8 cellular contexts compared by ENCODE assay signal in genomic region chr7:100080895-100081534, GRCh38. TPM values are rescaled to one million over a fixed set of nuclear protein-coding genes. Genes with fewer than 3 reads are reported as not detected.
DNase-seq lines count a peak whose midpoint lies in the region; ATAC-seq and TF ChIP-seq lines count a peak whose summit lies in the region.

No MANE protein-coding gene starts in this region.

- H3K27me3 Mint-ChIP-seq in activated CD4-positive, alpha-beta T cell treated with anti-CD3 and anti-CD28 coated beads for 36 hours, result no peaks in the 10 kb centered on the region
- H3K27me3 Mint-ChIP-seq in mesothelial cell of epicardium (ENCODE audit: low read depth), result no peaks in the 10 kb centered on the region

- H2AFZ ChIP-seq in mammary epithelial cell (ENCODE audit: low read depth, low read length), result peak overlapping the region; percentile 80

- no peaks in the 10 kb centered on the region for H3K9me3 Mint-ChIP-seq in activated CD4-positive, alpha-beta T cell treated with anti-CD3 and anti-CD28 coated beads for 36 hours (ENCODE audit: low read depth)
- H3K9me3 Mint-ChIP-seq in mesothelial cell of epicardium, result peaks cover 7% of the 10 kb centered on the region

- WGBS in mammary epithelial cell (ENCODE audit: low coverage, missing lambda C conversion rate), result under 1% methylated on average over 30 of the region's 34 CpGs

- no peaks in the 10 kb centered on the region for H3K9me3 ChIP-seq in mammary epithelial cell (replicated peaks; ENCODE audit: insufficient read depth, low read length)

- TF ChIP-seq CTCF in mammary epithelial cell (conservative IDR thresholded peaks at IDR 0.05 in 1 of 2, IDR thresholded peaks at IDR 0.05 in 1 of 2; ENCODE audit: extremely low read depth in 1 of 2, insufficient read depth in 1 of 2, low read depth in 1 of 2, low read length in 2 of 2), result no peak
- no peak for TF ChIP-seq CTCF in mesothelial cell of epicardium (IDR thresholded peaks at IDR 0.05; ENCODE audit: unreplicated experiment)

- peaks cover 25% of the 10 kb centered on the region for H3K4me1 Mint-ChIP-seq in activated CD4-positive, alpha-beta T cell treated with anti-CD3 and anti-CD28 coated beads for 36 hours
- H3K4me1 Mint-ChIP-seq in mesothelial cell of epicardium, result peaks cover 31% of the 10 kb centered on the region

- H3K4me3 ChIP-seq in mammary epithelial cell (replicated peaks in 1 of 3; ENCODE audit: insufficient read depth in 1 of 3, low read depth in 2 of 3, low read length in 3 of 3), result peak overlapping the region; percentile 61 to 99 (median 77)

- in situ Hi-C loops in mammary epithelial cell (cut with MboI; ENCODE audit: low sequenced_read_pairs in 2 of 2), result no loop called here

- peak overlapping the region; percentile 82 for H3K9ac ChIP-seq in mammary epithelial cell (ENCODE audit: insufficient read depth, low read length)

- DNase-seq in activated CD4-positive, alpha-beta T cell treated with anti-CD3 and anti-CD28 coated beads for 36 hours, result no peak
- no peak for DNase-seq in activated CD4-positive, alpha-beta T cell treated with anti-CD3 and anti-CD28 coated beads for 1 hour
- peak; percentile 35 for DNase-seq in NCI-H1092 (lab: John Stamatoyannopoulos, UW)
- no peak for DNase-seq in mammary epithelial cell
- DNase-seq in mesothelial cell of epicardium (ENCODE audit: low spot score in 2 of 2, unreplicated experiment in 2 of 2), result no peak
- DNase-seq in cerebellar cortex (ENCODE audit: low spot score), result no peak

- H4K20me1 ChIP-seq in mammary epithelial cell (ENCODE audit: insufficient read depth, low read length), result no peaks in the 10 kb centered on the region

- peak overlapping the region; percentile 87 for H3K27ac Mint-ChIP-seq in activated CD4-positive, alpha-beta T cell treated with anti-CD3 and anti-CD28 coated beads for 36 hours
- peak overlapping the region; percentile 97 for H3K27ac Mint-ChIP-seq in mesothelial cell of epicardium

- no peak for ATAC-seq in activated CD4-positive, alpha-beta T cell treated with anti-CD3 and anti-CD28 coated beads for 36 hours
- ATAC-seq in HG03432 (IDR thresholded peaks at IDR 0.05; ENCODE audit: unreplicated experiment), result no peak
- no peak for ATAC-seq in GM18873 (IDR thresholded peaks at IDR 0.05; ENCODE audit: low FRiP score, unreplicated experiment)

- peaks cover 30% of the 10 kb centered on the region for H3K36me3 Mint-ChIP-seq in activated CD4-positive, alpha-beta T cell treated with anti-CD3 and anti-CD28 coated beads for 36 hours (ENCODE audit: low read depth)
- H3K36me3 Mint-ChIP-seq in mesothelial cell of epicardium, result peaks cover 22% of the 10 kb centered on the region

- intact Hi-C loops in activated CD4-positive, alpha-beta T cell treated with anti-CD3 and anti-CD28 coated beads for 36 hours (cut with DNase I, micrococcal nuclease), result loop anchor here (1.0 to 10.0 kb wide), 22 partner anchors 20 to 794 kb away; partner anchors contain the start of genes AP4M1 (in 2 of the 2), MCM7 (in 2 of the 2), TRIM4 (in 2 of the 2) and ZKSCAN1 (in 2 of the 2)
- intact Hi-C loops in mammary epithelial cell (cut with micrococcal nuclease), result loop anchor here (1.0 to 5.0 kb wide), 6 partner anchors 8 to 162 kb away; partner anchors contain the start of genes AP4M1, MBLAC1, MCM7 and TRIM4

- POLR2A ChIA-PET in activated CD4-positive, alpha-beta T cell treated with anti-CD3 and anti-CD28 coated beads for 36 hours (lab: Charles Lee), result interaction anchor here (0.8 kb wide), 1 partner anchor 672 kb away, joined by 4 read pairs; the partner anchor contains the start of gene BUD31

- H3K4me2 ChIP-seq in mammary epithelial cell (ENCODE audit: insufficient read depth, low read depth, low read length), result peak overlapping the region; percentile 88

- H3K4me3 Mint-ChIP-seq in activated CD4-positive, alpha-beta T cell treated with anti-CD3 and anti-CD28 coated beads for 36 hours, result peak overlapping the region; percentile 87
- H3K4me3 Mint-ChIP-seq in mesothelial cell of epicardium, result peak overlapping the region; percentile 96

- dilution Hi-C loops in mammary epithelial cell (cut with HindIII; ENCODE audit: low sequenced_read_pairs), result no loop called here

- peaks cover 53% of the 10 kb centered on the region for H3K79me2 ChIP-seq in mammary epithelial cell (ENCODE audit: insufficient read depth, low read length)

- H3K27ac ChIP-seq in mammary epithelial cell (ENCODE audit: insufficient read depth, low read depth, low read length), result peak overlapping the region; percentile 46

- no peaks in the 10 kb centered on the region for H3K27me3 ChIP-seq in mammary epithelial cell (ENCODE audit: insufficient read depth, low read length)

- TSS peak; percentile 44 for BruUV-seq in mammary epithelial cell (replicated peaks; lab: Mats Ljungman, UMichigan)

- CTCF ChIA-PET in activated CD4-positive, alpha-beta T cell treated with anti-CD3 and anti-CD28 coated beads for 36 hours (lab: Charles Lee), result interaction anchor here (0.7 to 1.2 kb wide), 3 partner anchors 29 to 127 kb away, joined by 3 read pairs; no protein-coding TSS in a partner anchor
- CTCF ChIA-PET in mammary epithelial cell (lab: Charles Lee; ENCODE audit: low non-redundant PET), result no interaction called here

- peaks cover 11% of the 10 kb centered on the region for H3K36me3 ChIP-seq in mammary epithelial cell (ENCODE audit: insufficient read depth, low read length)

- H3K4me1 ChIP-seq in mammary epithelial cell (ENCODE audit: insufficient read depth, low read length), result peaks cover 7% of the 10 kb centered on the region

RNA-seq across cellular contexts. Expression of gene ZNF3, which starts 0.5 kb away (rescaled TPM):
- 10 to 100 TPM; 18.8 to 19.0 TPM for total RNA-seq in activated CD4-positive, alpha-beta T cell treated with anti-CD3 and anti-CD28 coated beads for 36 hours
- total RNA-seq in mammary epithelial cell (10 to 100 TPM; 22.6 to 28.7 TPM), mesothelial cell of epicardium (78.6 to 85.9 TPM (median 81.1 TPM) in 3 replicates)
- polyA plus RNA-seq in mammary epithelial cell, result 12.4 TPM
- 14.2 TPM for polyA minus RNA-seq in mammary epithelial cell

RNA-seq across cellular contexts. Expression of gene COPS6, which starts 7.8 kb away (rescaled TPM):
- total RNA-seq in activated CD4-positive, alpha-beta T cell treated with anti-CD3 and anti-CD28 coated beads for 36 hours, result 10 to 100 TPM; 88.6 to 89.0 TPM
- total RNA-seq in mammary epithelial cell (100 to 1,000 TPM in 1 of 2 donors, 10 to 100 TPM in 1; 32.7 to 106 TPM), mesothelial cell of epicardium (96.4 to 103 TPM (median 97.7 TPM) in 3 replicates)
- 156 TPM for polyA plus RNA-seq in mammary epithelial cell
- 164 TPM for polyA minus RNA-seq in mammary epithelial cell

RNA-seq across cellular contexts. Expression of gene MCM7, which starts 20.2 kb away (rescaled TPM):
- total RNA-seq in activated CD4-positive, alpha-beta T cell treated with anti-CD3 and anti-CD28 coated beads for 36 hours, result 100 to 1,000 TPM; 411 to 429 TPM
- total RNA-seq in mammary epithelial cell, result 100 to 1,000 TPM in 1 of 2 donors, 10 to 100 TPM in 1; 16.0 to 114 TPM
- polyA plus RNA-seq in mammary epithelial cell, result 163 TPM
- 137 TPM for polyA minus RNA-seq in mammary epithelial cell
- 170 to 172 TPM (median 171 TPM) in 3 replicates for total RNA-seq in mesothelial cell of epicardium

RNA-seq across cellular contexts. Expression of gene AP4M1, which starts 20.4 kb away (rescaled TPM):
- total RNA-seq in activated CD4-positive, alpha-beta T cell treated with anti-CD3 and anti-CD28 coated beads for 36 hours, result 10 to 100 TPM in 1 of 2 experiments, 1 to 10 TPM in 1; 8.8 to 10.4 TPM
- total RNA-seq in mammary epithelial cell, result 10 to 100 TPM; 13.0 to 17.4 TPM
- polyA plus RNA-seq in mammary epithelial cell, result 14.9 TPM
- polyA minus RNA-seq in mammary epithelial cell, result 2.8 TPM
- total RNA-seq in mesothelial cell of epicardium, result 23.5 to 26.8 TPM (median 25.6 TPM) in 3 replicates

RNA-seq across cellular contexts. Expression of gene ZSCAN21, which starts 31.4 kb away (rescaled TPM):
- total RNA-seq in activated CD4-positive, alpha-beta T cell treated with anti-CD3 and anti-CD28 coated beads for 36 hours, result 1 to 10 TPM; 6.4 to 7.4 TPM
- total RNA-seq in mammary epithelial cell (10 to 100 TPM; 10.8 to 15.0 TPM), mesothelial cell of epicardium (17.0 to 17.6 TPM (median 17.4 TPM) in 3 replicates)
- 7.9 TPM for polyA plus RNA-seq in mammary epithelial cell
- polyA minus RNA-seq in mammary epithelial cell, result 2.7 TPM
